1 cellular context compared by ENCODE assay signal in genomic region chr2:140747097-140747496, GRCh38.
TF ChIP-seq lines count a peak whose summit lies in the region.

No MANE protein-coding gene starts in this region.

TF ChIP-seq in HepG2, 621 proteins besides CTCF, POLR2A, EP300 and RAD21 (continued from another document):
- TF ChIP-seq HNRNPUL1 (IDR thresholded peaks at IDR 0.05; ENCODE audit: low read depth, low read length) (no peak), ISX (CRISPR knock-in tag; conservative IDR thresholded peaks at IDR 0.05) (no peak), ZNF704 (CRISPR knock-in tag; IDR thresholded peaks at IDR 0.05; ENCODE audit: borderline replicate concordance) (no peak), ZBTB38 (CRISPR knock-in tag; IDR thresholded peaks at IDR 0.05) (no peak), ZNF441 (CRISPR knock-in tag; IDR thresholded peaks at IDR 0.05; ENCODE audit: borderline replicate concordance) (no peak), ZNF569 (CRISPR knock-in tag; IDR thresholded peaks at IDR 0.05; ENCODE audit: borderline replicate concordance) (no peak), ZBTB39 (CRISPR knock-in tag; IDR thresholded peaks at IDR 0.05) (no peak), NCOR1 (IDR thresholded peaks at IDR 0.05; ENCODE audit: borderline replicate concordance, low read length) (no peak), FOXA3 (CRISPR knock-in tag; IDR thresholded peaks at IDR 0.05) (no peak)
